Comparison of ENCODE assay signal across 8 cellular contexts in the genomic region with DNA sequence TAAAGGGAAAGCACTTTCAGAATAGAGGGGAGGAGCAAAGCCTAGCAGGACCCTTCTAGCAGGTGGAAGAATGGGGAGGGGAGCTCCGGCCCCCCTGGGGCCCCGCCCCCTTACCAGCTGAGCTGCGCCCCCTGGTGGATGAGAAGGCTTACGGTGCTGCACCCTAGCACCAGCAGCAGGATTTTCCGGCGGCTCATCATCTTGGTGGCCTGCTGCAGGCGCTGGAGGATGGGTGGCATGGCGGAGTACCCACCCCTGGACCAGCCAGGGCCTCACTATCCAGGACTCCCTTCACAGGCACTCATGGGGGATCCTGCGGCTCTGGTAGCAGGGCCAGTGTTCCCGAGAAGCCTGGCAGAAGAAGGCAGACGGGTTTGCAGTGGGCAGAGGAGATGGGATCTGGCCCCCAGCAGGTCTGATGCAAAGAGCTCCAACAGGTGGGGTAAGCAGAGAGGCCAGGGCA. TPM values are rescaled to one million over a fixed set of nuclear protein-coding genes. Genes with fewer than 3 reads are reported as not detected.
DNase-seq lines count a peak whose midpoint lies in the region; ATAC-seq and TF ChIP-seq lines count a peak whose summit lies in the region.

No MANE protein-coding gene starts in this region.

- ATAC-seq in GM18861 (IDR thresholded peaks at IDR 0.05; ENCODE audit: unreplicated experiment): peak; percentile 45

- no peak overlapping the region for H3K27ac ChIP-seq in A673 (ENCODE audit: low read depth, low read length, poor library complexity, severe bottlenecking)
- no peak overlapping the region for H3K27ac ChIP-seq in SK-N-MC
- H3K27ac ChIP-seq in testis: no peak overlapping the region

- H3K4me1 Mint-ChIP-seq in osteocyte (ENCODE audit: unreplicated experiment): peaks cover 23% of the 10 kb centered on the region

- peak; percentile 92 for DNase-seq in A673 (ENCODE audit: low spot score)
- DNase-seq in MG63: peak; percentile 61
- peak; percentile 50 for DNase-seq in SK-N-MC (ENCODE audit: low read depth, low spot score)
- DNase-seq in activated gamma-delta T cell treated with Interleukin-2 at 50 U/mL for 16 hours: peak; percentile 86
- peak; percentile 42 for DNase-seq in foreskin melanocyte
- peak; percentile 92 for DNase-seq in osteocyte (ENCODE audit: extremely low spot score, unreplicated experiment)
- peak; percentile 84 for DNase-seq in testis

- POLR2A ChIA-PET in A673 (lab: Charles Lee; ENCODE audit: low non-redundant PET): no interaction called here

- H3K36me3 ChIP-seq in A673 (ENCODE audit: insufficient read depth, low read length, poor library complexity, severe bottlenecking) (no peaks in the 10 kb centered on the region), MG63 (no peaks in the 10 kb centered on the region), SK-N-MC (ENCODE audit: insufficient read depth, low read length) (no peaks in the 10 kb centered on the region), testis (ENCODE audit: low read depth, missing control alignments) (no peaks in the 10 kb centered on the region)

- peak; percentile 100 for TF ChIP-seq CTCF in A673 (conservative IDR thresholded peaks at IDR 0.05; ENCODE audit: low read depth, low read length)
- TF ChIP-seq CTCF in osteocyte (IDR thresholded peaks at IDR 0.05): peak; percentile 91
- peak; percentile 59 to 83 (median 75) for TF ChIP-seq CTCF in testis (IDR thresholded peaks at IDR 0.05)

- no peaks in the 10 kb centered on the region for H3K9me3 Mint-ChIP-seq in osteocyte (ENCODE audit: unreplicated experiment)

- H3K27me3 Mint-ChIP-seq in osteocyte (ENCODE audit: unreplicated experiment): no peaks in the 10 kb centered on the region

- H3K4me3 ChIP-seq in A673 (ENCODE audit: low read depth, low read length, poor library complexity, severe bottlenecking) (no peak overlapping the region), MG63 (no peak overlapping the region), SK-N-MC (peak overlapping the region; percentile 33; the same call in 1 of the 2 replicates), testis (no peak overlapping the region)

- no peak overlapping the region for H3K27ac Mint-ChIP-seq in osteocyte (ENCODE audit: unreplicated experiment)

- no peak overlapping the region for H3K9ac ChIP-seq in SK-N-MC (ENCODE audit: insufficient read length)

- no peak overlapping the region for H3K4me3 Mint-ChIP-seq in osteocyte (ENCODE audit: unreplicated experiment)

- H3K27me3 ChIP-seq in A673 (replicated peaks; ENCODE audit: insufficient read depth, low read depth, low read length, poor library complexity): no peaks in the 10 kb centered on the region
- no peaks in the 10 kb centered on the region for H3K27me3 ChIP-seq in MG63
- H3K27me3 ChIP-seq in testis: no peaks in the 10 kb centered on the region

- 22 to 46% methylated on average over 2 to 11 of the region's 11 CpGs for WGBS in testis, 2 donors

- H3K36me3 Mint-ChIP-seq in osteocyte (ENCODE audit: unreplicated experiment): no peaks in the 10 kb centered on the region

- H3K4me1 ChIP-seq in A673 (ENCODE audit: insufficient read depth, low read length, poor library complexity, severe bottlenecking): peaks cover 6% of the 10 kb centered on the region
- peaks cover 7% of the 10 kb centered on the region for H3K4me1 ChIP-seq in testis

- BruUV-seq in A673 (replicated peaks; lab: Mats Ljungman, UMichigan): no TSS peak

- intact Hi-C loops in A673 (cut with micrococcal nuclease; ENCODE audit: unreplicated experiment): no loop called here
- intact Hi-C loops in testis (cut with DNase I; ENCODE audit: low total_unique reads): no loop called here

- H3K9me3 ChIP-seq in A673 (ENCODE audit: low read depth, low read length, poor library complexity, severe bottlenecking) (no peaks in the 10 kb centered on the region), MG63 (no peaks in the 10 kb centered on the region), SK-N-MC (ENCODE audit: low read depth, low read length) (no peaks in the 10 kb centered on the region), testis (no peaks in the 10 kb centered on the region)

- no peak for TF ChIP-seq POLR2A in testis (IDR thresholded peaks at IDR 0.05)

- CTCF ChIA-PET in A673 (lab: Charles Lee): interaction anchor here (0.5 to 1.8 kb wide), 10 partner anchors 9 to 118 kb away, joined by 3 to 12 read pairs (median 6); a partner anchor contains a TSS

RNA-seq across cellular contexts. Expression of a gene that starts 3.8 kb away (rescaled TPM):
- total RNA-seq in A673 (2021) (1.8 and 2.0 TPM in 2 replicates), osteocyte (0.71 and 0.94 TPM in 2 replicates), testis (1 to 10 TPM; 2.0 to 4.0 TPM)
- total RNA-seq in MG63 (2014; rRNA removed; shearing (Covaris generic); ENCODE audit: low replicate concordance): not detected in 2 replicates
- polyA plus RNA-seq in testis (ENCODE audit: insufficient read depth, low read depth, low replicate concordance): 0.84 TPM

RNA-seq across cellular contexts. Expression of a gene that starts 7.0 kb away (rescaled TPM):
- 357 and 358 TPM in 2 replicates for total RNA-seq in A673 (2021)
- total RNA-seq in MG63 (2014; rRNA removed; shearing (Covaris generic); ENCODE audit: low replicate concordance): 134 and 174 TPM in 2 replicates
- 193 and 198 TPM in 2 replicates for total RNA-seq in osteocyte
- total RNA-seq in testis: 100 to 1,000 TPM; 307 to 315 TPM
- 341 TPM for polyA plus RNA-seq in testis (ENCODE audit: insufficient read depth, low read depth, low replicate concordance)

RNA-seq across cellular contexts. Expression of a gene that starts 18.9 kb away (rescaled TPM):
- not detected in 2 replicates for total RNA-seq in A673 (2021)
- total RNA-seq in MG63 (2014; rRNA removed; shearing (Covaris generic); ENCODE audit: low replicate concordance): 2.4 TPM in 1 of 2 replicates, not detected in the other
- 0.54 and 1.1 TPM in 2 replicates for total RNA-seq in osteocyte
- total RNA-seq in testis: 10 to 100 TPM in 1 of 2 donors, 1 to 10 TPM in 1; 8.9 to 12.5 TPM
- 33.7 TPM for polyA plus RNA-seq in testis (ENCODE audit: insufficient read depth, low read depth, low replicate concordance)

RNA-seq across cellular contexts. Expression of a gene that starts 24.9 kb away (rescaled TPM):
- total RNA-seq in A673 (2021): 75.7 and 79.1 TPM in 2 replicates
- total RNA-seq in MG63 (2014; rRNA removed; shearing (Covaris generic); ENCODE audit: low replicate concordance): 2.6 and 11.2 TPM in 2 replicates
- 83.8 and 84.9 TPM in 2 replicates for total RNA-seq in osteocyte
- total RNA-seq in testis: 100 to 1,000 TPM; 130 to 131 TPM
- 111 TPM for polyA plus RNA-seq in testis (ENCODE audit: insufficient read depth, low read depth, low replicate concordance)

RNA-seq across cellular contexts. Expression of a gene that starts 33.4 kb away (rescaled TPM):
- total RNA-seq in A673 (2021) (2.3 and 3.9 TPM in 2 replicates), osteocyte (not detected in 2 replicates), testis (10 to 100 TPM in 1 of 2 donors, 1 to 10 TPM in 1; 6.6 to 11.9 TPM)
- total RNA-seq in MG63 (2014; rRNA removed; shearing (Covaris generic); ENCODE audit: low replicate concordance): not detected in 2 replicates
- polyA plus RNA-seq in testis (ENCODE audit: insufficient read depth, low read depth, low replicate concordance): 3.0 TPM

Comparison
In these comparisons a context has a peak if more than half of its experiments do, and no peak if none do; other contexts are left out.
1. DNase-seq: peak in every context shown above with its lines; median percentile 92 in A673; 92 in osteocyte; 86 in activated gamma-delta T cell treated with Interleukin-2 at 50 U/mL for 16 hours; 84 in testis; 61 in MG63; 50 in SK-N-MC; 42 in foreskin melanocyte.